17 cellular contexts compared by ENCODE assay signal in the genomic region with DNA sequence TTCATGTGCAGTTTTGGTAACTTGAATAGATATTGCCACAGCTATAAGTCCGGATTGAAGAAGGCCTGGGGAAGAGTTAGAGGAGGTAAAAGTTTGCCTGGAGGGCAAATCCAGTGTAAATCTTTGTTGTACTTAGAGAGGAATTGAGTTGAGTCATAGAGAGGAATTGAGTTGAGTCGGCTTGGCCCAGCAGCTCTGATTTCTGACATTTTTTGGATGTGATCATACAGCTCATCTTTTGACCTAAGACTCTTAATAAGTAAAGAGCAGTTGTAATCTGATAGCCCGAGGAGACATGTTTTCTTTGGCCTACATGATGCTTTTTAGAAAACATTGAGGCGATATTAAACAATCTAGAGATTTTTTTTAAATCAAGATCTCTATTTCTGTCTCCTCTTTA. TPM values are rescaled to one million over a fixed set of nuclear protein-coding genes. Genes with fewer than 3 reads are reported as not detected.
A peak's percentile ranks its signal among the peaks of the same experiment; 100 is the strongest.
DNase-seq lines count a peak whose midpoint lies in the region; ATAC-seq and TF ChIP-seq lines count a peak whose summit lies in the region.
"Had no signal": no experiment of that assay in that cellular context is flagged by ENCODE, and none has a peak within 500 bp of the region (broad histone marks: within the 10 kb centered on the region; RNA-seq: fewer than 3 reads in every experiment).

No MANE protein-coding gene starts in this region.

- H3K79me2 ChIP-seq in neural progenitor cell (ENCODE audit: low read depth), result no peaks in the 10 kb centered on the region

- H3K27ac ChIP-seq in neural progenitor cell, result no peak overlapping the region
- H3K27ac ChIP-seq: gastrocnemius medialis had no signal

- H3K27me3 Mint-ChIP-seq in CD14-positive monocyte (ENCODE audit: low read depth in 3 of 3) (peaks cover 32 to 39% (median 34%) of the 10 kb centered on the region in 3 donors), neural progenitor cell (ENCODE audit: insufficient read depth, low read depth) (peaks cover 22% of the 10 kb centered on the region)
- H3K27me3 Mint-ChIP-seq in activated CD4-positive, alpha-beta T cell treated with anti-CD3 and anti-CD28 coated beads, Interleukin-2, amount 10 ng/mL, durations not matched to agents 24 days and 14 days, result peaks cover 49% of the 10 kb centered on the region

- TF ChIP-seq CTCF in CD14-positive monocyte (IDR thresholded peaks at IDR 0.05), result no peak
- no peak for TF ChIP-seq CTCF in choroid plexus epithelial cell (conservative IDR thresholded peaks at IDR 0.05; ENCODE audit: low read depth, low read length)
- TF ChIP-seq CTCF in neural progenitor cell (IDR thresholded peaks at IDR 0.05), result no peak

- H3K9me3 Mint-ChIP-seq in CD14-positive monocyte (peaks cover 0 to 8% (median 2%) of the 10 kb centered on the region in 7 donors), neural progenitor cell (no peaks in the 10 kb centered on the region)
- H3K9me3 Mint-ChIP-seq in activated CD4-positive, alpha-beta T cell treated with anti-CD3 and anti-CD28 coated beads, Interleukin-2, amount 10 ng/mL, durations not matched to agents 24 days and 14 days, result no peaks in the 10 kb centered on the region
- H3K9me3 Mint-ChIP-seq: activated T-helper 17 cell treated with anti-CD3 and anti-CD28 coated beads, Interleukin-2, amount 50 U/mL, for 72 hours had no signal

- DNase-seq in CD14-positive monocyte (ENCODE audit: low spot score), result no peak
- peak; percentile 68 for DNase-seq in OCI-M1 (lab: John Stamatoyannopoulos, UW)
- peak; percentile 85 for DNase-seq in choroid plexus epithelial cell (ENCODE audit: low read depth)
- no peak for DNase-seq in neural progenitor cell (ENCODE audit: low spot score)
- DNase-seq in activated CD4-positive, alpha-beta T cell treated with anti-CD3 and anti-CD28 coated beads, Interleukin-2, amount 10 ng/mL, durations not matched to agents 24 days and 14 days, result no peak
- no peak for DNase-seq in cerebellum (ENCODE audit: low spot score)
- DNase-seq: activated CD4-positive, alpha-beta T cell treated with anti-CD3 and anti-CD28 coated beads for 36 hours; CD4-positive, alpha-beta memory T cell; central memory CD4-positive, alpha-beta T cell; gastrocnemius medialis; NCI-H1436; NCI-H82; nucleus accumbens had no signal

- H3K36me3 Mint-ChIP-seq in CD14-positive monocyte (peaks cover 3 to 4% of the 10 kb centered on the region in 2 donors), neural progenitor cell (peaks cover 6% of the 10 kb centered on the region)
- H3K36me3 Mint-ChIP-seq in activated CD4-positive, alpha-beta T cell treated with anti-CD3 and anti-CD28 coated beads, Interleukin-2, amount 10 ng/mL, durations not matched to agents 24 days and 14 days (ENCODE audit: low read depth), result no peaks in the 10 kb centered on the region
- H3K36me3 Mint-ChIP-seq: CD4-positive, alpha-beta memory T cell had no signal

- peak overlapping the region; percentile 14 to 31 for H3K4me3 Mint-ChIP-seq in CD14-positive monocyte
- H3K4me3 Mint-ChIP-seq in neural progenitor cell, result peak overlapping the region; percentile 21
- H3K4me3 Mint-ChIP-seq in activated CD4-positive, alpha-beta T cell treated with anti-CD3 and anti-CD28 coated beads, Interleukin-2, amount 10 ng/mL, durations not matched to agents 24 days and 14 days, result no peak overlapping the region
- H3K4me3 Mint-ChIP-seq: activated CD4-positive, alpha-beta T cell treated with anti-CD3 and anti-CD28 coated beads for 36 hours; activated T-helper 17 cell treated with anti-CD3 and anti-CD28 coated beads, Interleukin-2, amount 50 U/mL, for 72 hours; CD4-positive, alpha-beta memory T cell had no signal

- H3K4me2 ChIP-seq in neural progenitor cell, result no peak overlapping the region

- H4K20me1 ChIP-seq in neural progenitor cell (ENCODE audit: low read depth), result peaks cover 5% of the 10 kb centered on the region

- H3K27me3 ChIP-seq in neural progenitor cell, result peaks cover 56% of the 10 kb centered on the region

- H3K4me3 ChIP-seq in choroid plexus epithelial cell (ENCODE audit: low read depth, low read length) (no peak overlapping the region), neural progenitor cell (no peak overlapping the region)
- H3K4me3 ChIP-seq: gastrocnemius medialis had no signal

- H3K4me1 ChIP-seq in neural progenitor cell, result peaks cover 16% of the 10 kb centered on the region

- intact Hi-C loops in CD14-positive monocyte (cut with micrococcal nuclease), result no loop called here
- intact Hi-C loops in activated CD4-positive, alpha-beta T cell treated with anti-CD3 and anti-CD28 coated beads, Interleukin-2, amount 10 ng/mL, durations not matched to agents 24 days and 14 days (cut with micrococcal nuclease), result no loop called here

- H3K9ac ChIP-seq in neural progenitor cell, result no peak overlapping the region

- H3K4me1 Mint-ChIP-seq in CD14-positive monocyte (peaks cover 57% of the 10 kb centered on the region), neural progenitor cell (peaks cover 35% of the 10 kb centered on the region)
- H3K4me1 Mint-ChIP-seq in activated CD4-positive, alpha-beta T cell treated with anti-CD3 and anti-CD28 coated beads, Interleukin-2, amount 10 ng/mL, durations not matched to agents 24 days and 14 days, result peaks cover 13% of the 10 kb centered on the region
- H3K4me1 Mint-ChIP-seq: activated T-helper 17 cell treated with anti-CD3 and anti-CD28 coated beads, Interleukin-2, amount 50 U/mL, for 72 hours had no signal

- H2AFZ ChIP-seq in neural progenitor cell (replicated peaks), result no peak overlapping the region

- peaks cover 29% of the 10 kb centered on the region for H3F3A ChIP-seq in neural progenitor cell (ENCODE audit: low read depth)

- no peaks in the 10 kb centered on the region for H3K9me3 ChIP-seq in neural progenitor cell (ENCODE audit: low read depth)
- H3K9me3 ChIP-seq: gastrocnemius medialis had no signal

- H3K36me3 ChIP-seq in neural progenitor cell, result no peaks in the 10 kb centered on the region
- H3K36me3 ChIP-seq: gastrocnemius medialis had no signal

- H3K27ac Mint-ChIP-seq in CD14-positive monocyte, result peak overlapping the region in 1 of 7 donors; percentile 17
- no peak overlapping the region for H3K27ac Mint-ChIP-seq in neural progenitor cell
- H3K27ac Mint-ChIP-seq in activated CD4-positive, alpha-beta T cell treated with anti-CD3 and anti-CD28 coated beads, Interleukin-2, amount 10 ng/mL, durations not matched to agents 24 days and 14 days, result no peak overlapping the region
- H3K27ac Mint-ChIP-seq: activated CD4-positive, alpha-beta T cell treated with anti-CD3 and anti-CD28 coated beads for 36 hours; activated T-helper 17 cell treated with anti-CD3 and anti-CD28 coated beads, Interleukin-2, amount 50 U/mL, for 72 hours; CD4-positive, alpha-beta memory T cell had no signal

- ATAC-seq in HG03378 (IDR thresholded peaks at IDR 0.05; ENCODE audit: unreplicated experiment) (no peak), GM18868 (IDR thresholded peaks at IDR 0.05; ENCODE audit: unreplicated experiment) (no peak)
- ATAC-seq: activated CD4-positive, alpha-beta T cell treated with anti-CD3 and anti-CD28 coated beads for 36 hours; activated T-helper 17 cell treated with anti-CD3 and anti-CD28 coated beads, Interleukin-2, amount 50 U/mL, for 72 hours; gastrocnemius medialis; left lobe of liver had no signal

RNA-seq across cellular contexts. Expression of a gene that starts 3.9 kb away (rescaled TPM):
- polyA plus RNA-seq in CD14-positive monocyte, result not detected
- total RNA-seq in neural progenitor cell (ENCODE audit: low replicate concordance), result 4.2 and 4.6 TPM in 2 replicates
- 0.12 and 0.36 TPM in 2 replicates for total RNA-seq in activated CD4-positive, alpha-beta T cell treated with anti-CD3 and anti-CD28 coated beads, Interleukin-2, amount 10 ng/mL, durations not matched to agents 24 days and 14 days
- 43.4 TPM for total RNA-seq in cerebellum
- total RNA-seq: activated CD4-positive, alpha-beta T cell treated with anti-CD3 and anti-CD28 coated beads for 36 hours had no signal

Comparison
In these comparisons a context has a peak if more than half of its experiments do, and no peak if none do; other contexts are left out.
1. DNase-seq: peak in OCI-M1 (single experiment) and choroid plexus epithelial cell (single experiment); none in CD14-positive monocyte (single experiment), neural progenitor cell (single experiment), activated CD4-positive, alpha-beta T cell treated with anti-CD3 and anti-CD28 coated beads, Interleukin-2, amount 10 ng/mL, durations not matched to agents 24 days and 14 days (single experiment) and cerebellum (single experiment).